Comparison of ENCODE assay signal across 23 cellular contexts in the genomic region with DNA sequence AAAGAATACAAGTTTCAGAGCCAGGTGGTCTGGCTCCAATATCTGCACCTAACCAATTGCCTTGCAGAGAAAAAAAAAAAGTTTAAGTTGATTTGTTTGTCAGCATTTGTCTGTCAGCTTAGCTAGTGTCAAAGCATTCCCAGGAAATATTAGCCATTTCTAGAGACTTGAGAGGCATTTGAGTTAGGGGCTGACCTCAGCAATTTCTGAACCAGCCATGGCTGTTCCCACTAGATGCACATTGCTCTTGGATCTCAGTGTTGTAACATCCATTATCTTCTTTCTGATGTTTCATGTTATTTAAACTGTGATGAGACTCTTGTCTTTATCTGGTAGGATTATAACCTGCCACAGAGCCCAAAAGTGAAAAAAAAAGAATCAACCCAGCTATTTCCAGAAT.
"Had no signal": no experiment of that assay in that cellular context is flagged by ENCODE, and none has a peak within 500 bp of the region (broad histone marks: within the 10 kb centered on the region; RNA-seq: fewer than 3 reads in every experiment).

No MANE protein-coding gene starts in this region.

- ATAC-seq: foreskin keratinocyte; gastroesophageal sphincter; heart left ventricle; left lobe of liver; natural killer cell; psoas muscle; right cardiac atrium; stimulated activated naive B cell treated with anti-CD40 and anti-IgM and Interleukin-4, amounts not matched to agents 10 μg/mL and 1 μg/mL and 100 μg/mL, for 72 hours had no signal

- H3K27me3 ChIP-seq: colonic mucosa, esophagus muscularis mucosa, foreskin keratinocyte, gastroesophageal sphincter, heart left ventricle, hepatocyte, tibial nerve, upper lobe of left lung had no signal

- H3K9ac ChIP-seq: parathyroid adenoma had no signal

- H3K9me3 ChIP-seq: colonic mucosa, gastroesophageal sphincter, upper lobe of left lung had no signal

- H3K4me3 ChIP-seq: colonic mucosa, esophagus muscularis mucosa, gastroesophageal sphincter, heart left ventricle, hepatocyte, lung, psoas muscle, skin epidermis, thoracic aorta, tibial nerve, upper lobe of left lung had no signal

- H3K36me3 ChIP-seq: colonic mucosa, esophagus muscularis mucosa, gastroesophageal sphincter, heart left ventricle, thoracic aorta, tibial nerve, upper lobe of left lung had no signal

- H3K79me2 ChIP-seq: hepatocyte, parathyroid adenoma had no signal

- H3K27ac ChIP-seq: colonic mucosa, esophagus muscularis mucosa, foreskin keratinocyte, gastroesophageal sphincter, heart left ventricle, hepatocyte, parathyroid adenoma, psoas muscle, skin epidermis, thoracic aorta, tibial nerve, upper lobe of left lung had no signal

- H3K4me2 ChIP-seq: hepatocyte had no signal

- H3K4me1 ChIP-seq: colonic mucosa, esophagus muscularis mucosa, gastroesophageal sphincter, parathyroid adenoma, psoas muscle, upper lobe of left lung had no signal

- DNase-seq: colonic mucosa; dermis blood vessel endothelial cell; effector memory CD4-positive, alpha-beta T cell; foreskin keratinocyte; heart left ventricle; kidney; natural killer cell; occipital lobe; psoas muscle; right cardiac atrium; stimulated activated CD4-positive, alpha-beta T cell treated with anti-CD3 and anti-CD28 coated beads, Interleukin-15, amount 100 ng/mL, for 24 hours; stimulated activated CD4-positive, alpha-beta T cell treated with anti-CD3 and anti-CD28 coated beads, Interleukin-2, amount 100 ng/mL, for 48 hours; stimulated activated naive B cell treated with anti-CD40 and anti-IgM and Interleukin-4, amounts not matched to agents 10 μg/mL and 1 μg/mL and 100 μg/mL, for 72 hours; upper lobe of left lung had no signal

- H2AFZ ChIP-seq: hepatocyte, parathyroid adenoma had no signal
